In genomic region chr3:50516048-50516871, GRCh38 we compare ENCODE assay signal across 11 cellular contexts. TPM values are rescaled to one million over a fixed set of nuclear protein-coding genes. Genes with fewer than 3 reads are reported as not detected.
A peak's percentile ranks its signal among the peaks of the same experiment; 100 is the strongest.
DNase-seq lines count a peak whose midpoint lies in the region; ATAC-seq and TF ChIP-seq lines count a peak whose summit lies in the region.
"Had no signal": no experiment of that assay in that cellular context is flagged by ENCODE, and none has a peak within 500 bp of the region (broad histone marks: within the 10 kb centered on the region; RNA-seq: fewer than 3 reads in every experiment).

No MANE protein-coding gene starts in this region.

- intact Hi-C loops in esophagus squamous epithelium (cut with DNase I), result no loop called here

- no peaks in the 10 kb centered on the region for H3K36me3 ChIP-seq in BLaER1 treated with 17β-estradiol and CSF1 and Interleukin-3, amounts not matched to agents 10 nM and 100 nM
- no peaks in the 10 kb centered on the region for H3K36me3 ChIP-seq in esophagus squamous epithelium

- H3K4me2 ChIP-seq in BLaER1 treated with 17β-estradiol and CSF1 and Interleukin-3, amounts not matched to agents 10 nM and 100 nM, result peak overlapping the region; percentile 66 to 98 (median 95)

- no peak for TF ChIP-seq CTCF in esophagus squamous epithelium (IDR thresholded peaks at IDR 0.05)

- peak overlapping the region in 4 of 10 donors; percentile 9 to 67 (median 24) for H3K27ac Mint-ChIP-seq in naive thymus-derived CD8-positive, alpha-beta T cell
- H3K27ac Mint-ChIP-seq: T-helper 2 cell treated with Interferon-gamma antibody and Interleukin-4, amounts not matched to agents 5 μg/mL and 100 μg/mL, for 36 hours had no signal

- peak overlapping the region in 8 of 10 experiments; percentile 43 to 60 (median 49); a peak in 16 of 20 replicates for H3K4me3 ChIP-seq in BLaER1 treated with 17β-estradiol and CSF1 and Interleukin-3, amounts not matched to agents 10 nM and 100 nM
- peak overlapping the region in 2 of 4 donors; percentile 15 to 35 for H3K4me3 ChIP-seq in esophagus squamous epithelium

- peaks cover 0 to 3% (median 0%) of the 10 kb centered on the region in 5 donors for H3K27me3 Mint-ChIP-seq in naive thymus-derived CD8-positive, alpha-beta T cell

- peak overlapping the region in 9 of 11 experiments; percentile 44 to 73 (median 65); a peak in 19 of 22 replicates for H3K27ac ChIP-seq in BLaER1 treated with 17β-estradiol and CSF1 and Interleukin-3, amounts not matched to agents 10 nM and 100 nM
- H3K27ac ChIP-seq in esophagus squamous epithelium, result peak overlapping the region in 3 of 4 donors; percentile 19 to 50 (median 50)
- H3K27ac ChIP-seq: C4-2B had no signal

- POLR2A ChIA-PET in naive thymus-derived CD8-positive, alpha-beta T cell (lab: Charles Lee), result interaction anchor here (0.5 to 1.3 kb wide), 3 partner anchors 12 to 177 kb away, joined by 3 to 5 read pairs (median 3); no protein-coding TSS in a partner anchor

- H3K4me1 Mint-ChIP-seq in naive thymus-derived CD8-positive, alpha-beta T cell, result peaks cover 10 to 29% (median 20%) of the 10 kb centered on the region in 4 donors

- H3K9me3 ChIP-seq in BLaER1 treated with 17β-estradiol and CSF1 and Interleukin-3, amounts not matched to agents 10 nM and 100 nM (replicated peaks in 1 of 11), result no peaks in the 10 kb centered on the region
- no peaks in the 10 kb centered on the region for H3K9me3 ChIP-seq in esophagus squamous epithelium

- H4K20me1 ChIP-seq in BLaER1 treated with 17β-estradiol and CSF1 and Interleukin-3, amounts not matched to agents 10 nM and 100 nM, result peaks cover 0 to 6% (median 0%) of the 10 kb centered on the region in 11 experiments; a peak in 2 of 22 replicates

- H3K36me3 Mint-ChIP-seq in naive thymus-derived CD8-positive, alpha-beta T cell, result no peaks in the 10 kb centered on the region

- H3K4me1 ChIP-seq in BLaER1 treated with 17β-estradiol and CSF1 and Interleukin-3, amounts not matched to agents 10 nM and 100 nM, result peaks cover 36 to 93% (median 92%) of the 10 kb centered on the region in 10 experiments
- peaks cover 6 to 15% (median 7%) of the 10 kb centered on the region in 3 donors for H3K4me1 ChIP-seq in esophagus squamous epithelium

- no peak for TF ChIP-seq POLR2A in esophagus squamous epithelium (IDR thresholded peaks at IDR 0.05)

- H3K27me3 ChIP-seq in BLaER1 treated with 17β-estradiol and CSF1 and Interleukin-3, amounts not matched to agents 10 nM and 100 nM, result no peaks in the 10 kb centered on the region
- peaks cover 0 to 15% (median 0%) of the 10 kb centered on the region in 4 donors for H3K27me3 ChIP-seq in esophagus squamous epithelium

- H3K4me3 Mint-ChIP-seq in naive thymus-derived CD8-positive, alpha-beta T cell, result peak overlapping the region in 2 of 10 donors; percentile 43 to 65
- H3K4me3 Mint-ChIP-seq: T-helper 2 cell treated with Interferon-gamma antibody and Interleukin-4, amounts not matched to agents 5 μg/mL and 100 μg/mL, for 36 hours had no signal

- 48 to 62% methylated on average over 9 to 10 of the region's 13 CpGs for WGBS in esophagus squamous epithelium, 2 donors

- peak overlapping the region in 9 of 11 experiments; percentile 39 to 68 (median 65); a peak in 19 of 22 replicates for H3K9ac ChIP-seq in BLaER1 treated with 17β-estradiol and CSF1 and Interleukin-3, amounts not matched to agents 10 nM and 100 nM

- no peaks in the 10 kb centered on the region for H3K9me3 Mint-ChIP-seq in naive thymus-derived CD8-positive, alpha-beta T cell
- H3K9me3 Mint-ChIP-seq: T-helper 2 cell treated with Interferon-gamma antibody and Interleukin-4, amounts not matched to agents 5 μg/mL and 100 μg/mL, for 36 hours had no signal

- ATAC-seq in naive thymus-derived CD8-positive, alpha-beta T cell, result peak; percentile 33 to 46
- ATAC-seq in HG03442 (IDR thresholded peaks at IDR 0.05; ENCODE audit: unreplicated experiment), result no peak
- no peak for ATAC-seq in HG03175 (IDR thresholded peaks at IDR 0.05; ENCODE audit: unreplicated experiment)
- ATAC-seq in GM21515 (IDR thresholded peaks at IDR 0.05; ENCODE audit: unreplicated experiment), result no peak

- DNase-seq in NCI-H2171 (lab: John Stamatoyannopoulos, UW) (peak; percentile 80), esophagus squamous epithelium (lab: John Stamatoyannopoulos, UW) (no peak), NCI-H2107 (lab: John Stamatoyannopoulos, UW) (no peak)
- no peak for DNase-seq in naive thymus-derived CD8-positive, alpha-beta T cell
- DNase-seq: stimulated activated naive CD4-positive, alpha-beta T cell had no signal

RNA-seq across cellular contexts. Expression of gene CACNA2D2, which starts 12.8 kb away (rescaled TPM):
- under 1 TPM in 3 of 4 donors, not detected in 1; 0.18 to 0.57 (median 0.35) TPM for total RNA-seq in esophagus squamous epithelium
- 1 to 10 TPM; 4.0 to 4.9 TPM for total RNA-seq in naive thymus-derived CD8-positive, alpha-beta T cell
- 1 to 10 TPM in 1 of 3 donors, under 1 TPM in 2; 0.40 to 1.5 (median 0.40) TPM for polyA plus RNA-seq in naive thymus-derived CD8-positive, alpha-beta T cell

RNA-seq across cellular contexts. Expression of gene C3orf18, which starts 51.3 kb away (rescaled TPM):
- 1 to 10 TPM in 2 of 4 donors, under 1 TPM in 2; 0.15 to 3.2 (median 1.2) TPM for total RNA-seq in esophagus squamous epithelium
- 10 to 100 TPM; 17.7 to 18.4 TPM for total RNA-seq in naive thymus-derived CD8-positive, alpha-beta T cell
- 10 to 100 TPM; 14.1 to 17.3 (median 14.2) TPM for polyA plus RNA-seq in naive thymus-derived CD8-positive, alpha-beta T cell

RNA-seq across cellular contexts. Expression of gene HEMK1, which starts 53.1 kb away (rescaled TPM):
- 10 to 100 TPM in 1 of 4 donors, 1 to 10 TPM in 3; 4.4 to 11.8 (median 4.9) TPM for total RNA-seq in esophagus squamous epithelium
- total RNA-seq in naive thymus-derived CD8-positive, alpha-beta T cell, result 10 to 100 TPM; 65.1 to 67.1 TPM
- polyA plus RNA-seq in naive thymus-derived CD8-positive, alpha-beta T cell, result 10 to 100 TPM; 20.2 to 43.1 (median 30.3) TPM

Comparison
In these comparisons a context has a peak if more than half of its experiments do, and no peak if none do; other contexts are left out.
1. ATAC-seq: peak in naive thymus-derived CD8-positive, alpha-beta T cell (2 of 2); none in HG03442 (single experiment), HG03175 (single experiment) and GM21515 (single experiment).
2. RNA of gene C3orf18, which starts 51.3 kb away (total RNA-seq): 17.7 to 18.4 TPM in naive thymus-derived CD8-positive, alpha-beta T cell; 0.15 to 3.2 TPM in esophagus squamous epithelium; every median in the first group is over 4 times any median in the second.
3. RNA of gene HEMK1, which starts 53.1 kb away (total RNA-seq): 65.1 to 67.1 TPM in naive thymus-derived CD8-positive, alpha-beta T cell; 4.4 to 11.8 TPM in esophagus squamous epithelium; every median in the first group is over 4 times any median in the second.